ENCODE assay signal across 24 cellular contexts in the genomic region with DNA sequence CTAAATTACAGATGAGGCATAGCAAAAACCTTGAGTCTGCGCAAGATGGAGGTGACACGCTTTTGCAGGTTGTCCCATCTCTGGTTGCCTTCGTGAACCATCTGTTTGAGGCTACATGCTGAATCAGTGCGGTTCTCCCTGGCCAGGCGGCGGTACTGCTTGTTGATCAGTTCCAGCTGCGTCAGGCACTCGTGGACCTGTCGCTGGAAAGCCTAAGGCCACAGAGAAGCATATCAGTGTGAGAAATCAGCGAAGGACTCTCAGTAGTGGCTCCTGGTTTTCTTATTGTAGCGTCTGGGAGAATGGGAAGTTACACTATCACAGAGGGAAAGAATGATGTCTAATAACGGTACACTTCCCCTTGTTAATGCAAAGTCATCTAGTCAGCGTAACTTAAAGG.
DNase-seq lines count a peak whose midpoint lies in the region; ATAC-seq and TF ChIP-seq lines count a peak whose summit lies in the region.
"Had no signal": no experiment of that assay in that cellular context is flagged by ENCODE, and none has a peak within 500 bp of the region (broad histone marks: within the 10 kb centered on the region; RNA-seq: fewer than 3 reads in every experiment).

No MANE protein-coding gene starts in this region.

- H3K79me2 ChIP-seq in SK-N-SH (ENCODE audit: insufficient read depth), result no peaks in the 10 kb centered on the region

- H3K27ac ChIP-seq in CD4-positive, alpha-beta T cell (ENCODE audit: low read depth, low read length), result no peak overlapping the region
- H3K27ac ChIP-seq in SK-N-SH (ENCODE audit: low read depth in 2 of 2, low read length in 1 of 2) (no peak overlapping the region; a peak in 1 of 4 replicates), endodermal cell (ENCODE audit: low read depth, low read length) (no peak overlapping the region), right lobe of liver (no peak overlapping the region)
- H3K27ac ChIP-seq: body of pancreas, HL-60, Peyer's patch, prostate gland had no signal

- TF ChIP-seq CTCF in CD4-positive, alpha-beta T cell (IDR thresholded peaks at IDR 0.05), result no peak
- TF ChIP-seq CTCF in SK-N-SH (IDR thresholded peaks at IDR 0.05), result no peak
- no peak for TF ChIP-seq CTCF in nephron (IDR thresholded peaks at IDR 0.05; ENCODE audit: unreplicated experiment in 3 of 3)
- no peak for TF ChIP-seq CTCF in endodermal cell (conservative IDR thresholded peaks at IDR 0.05)
- no peak for TF ChIP-seq CTCF in right lobe of liver (IDR thresholded peaks at IDR 0.05)

- TF ChIP-seq RAD21 in SK-N-SH (IDR thresholded peaks at IDR 0.05; ENCODE audit: low read length), result no peak

- no peaks in the 10 kb centered on the region for H3K27me3 Mint-ChIP-seq in CD4-positive, alpha-beta T cell
- H3K27me3 Mint-ChIP-seq in dendritic cell treated with granulocyte-macrophage colony-stimulating factor and Interleukin-4, amounts not matched to agents 40 ng/mL and 50 ng/mL, for 4 days, result no peaks in the 10 kb centered on the region
- H3K27me3 Mint-ChIP-seq in nephron (ENCODE audit: low read depth) (no peaks in the 10 kb centered on the region), endodermal cell (ENCODE audit: insufficient read depth) (no peaks in the 10 kb centered on the region)
- H3K27me3 Mint-ChIP-seq: T-helper 17 cell had no signal

- peak overlapping the region; percentile 47 for H3K27ac Mint-ChIP-seq in CD4-positive, alpha-beta T cell
- no peak overlapping the region for H3K27ac Mint-ChIP-seq in dendritic cell treated with granulocyte-macrophage colony-stimulating factor and Interleukin-4, amounts not matched to agents 40 ng/mL and 50 ng/mL, for 4 days
- H3K27ac Mint-ChIP-seq in nephron (peak overlapping the region in 2 of 3 experiments; percentile 15 to 25), endodermal cell (no peak overlapping the region)
- H3K27ac Mint-ChIP-seq: activated naive CD4-positive, alpha-beta T cell treated with anti-CD3 and anti-CD28 coated beads, Interleukin-2, amount 50 U/mL, for 72 hours; T-helper 17 cell had no signal

- H3K4me3 ChIP-seq in SK-N-SH (ENCODE audit: low read depth in 2 of 2, low read length in 1 of 2) (no peak overlapping the region), endodermal cell (ENCODE audit: low read length) (no peak overlapping the region), right lobe of liver (no peak overlapping the region)
- H3K4me3 ChIP-seq: body of pancreas, gastrocnemius medialis, Peyer's patch, prostate gland had no signal

- H3K4me1 ChIP-seq in SK-N-SH (ENCODE audit: control insufficient read depth in 1 of 2, insufficient read depth in 2 of 2, low read depth in 1 of 2, low read length in 1 of 2) (peaks cover 0 to 7% of the 10 kb centered on the region in 2 experiments; a peak in 1 of 4 replicates), endodermal cell (ENCODE audit: control insufficient read depth, insufficient read depth, low read length) (no peaks in the 10 kb centered on the region), right lobe of liver (no peaks in the 10 kb centered on the region)
- H3K4me1 ChIP-seq: body of pancreas, Peyer's patch, prostate gland had no signal

- WGBS in SK-N-SH (ENCODE audit: low lambda C conversion rate), result 75% methylated on average over 13 of the region's 13 CpGs
- 94 to 97% methylated on average over 10 to 12 of the region's 13 CpGs for WGBS in endodermal cell (ENCODE audit: insufficient coverage in 1 of 2, insufficient read length in 1 of 2), 2 experiments
- 70% methylated on average over 8 of the region's 13 CpGs for WGBS in right lobe of liver (ENCODE audit: insufficient coverage, low coverage, low lambda C conversion rate, missing lambda C conversion rate)

- H3K36me3 Mint-ChIP-seq in CD4-positive, alpha-beta T cell (ENCODE audit: low read depth), result peaks cover 96% of the 10 kb centered on the region
- peaks cover 75% of the 10 kb centered on the region for H3K36me3 Mint-ChIP-seq in dendritic cell treated with granulocyte-macrophage colony-stimulating factor and Interleukin-4, amounts not matched to agents 40 ng/mL and 50 ng/mL, for 4 days (ENCODE audit: low read depth)
- H3K36me3 Mint-ChIP-seq in nephron (ENCODE audit: low read depth) (peaks cover 61% of the 10 kb centered on the region), endodermal cell (ENCODE audit: low read depth) (no peaks in the 10 kb centered on the region)

- no peak overlapping the region for H3K4me2 ChIP-seq in SK-N-SH

- no peaks in the 10 kb centered on the region for H3K4me1 Mint-ChIP-seq in CD4-positive, alpha-beta T cell (ENCODE audit: low read depth)
- peaks cover 8% of the 10 kb centered on the region for H3K4me1 Mint-ChIP-seq in dendritic cell treated with granulocyte-macrophage colony-stimulating factor and Interleukin-4, amounts not matched to agents 40 ng/mL and 50 ng/mL, for 4 days (ENCODE audit: low read depth)
- H3K4me1 Mint-ChIP-seq in nephron (peaks cover 11% of the 10 kb centered on the region), endodermal cell (no peaks in the 10 kb centered on the region)

- no peaks in the 10 kb centered on the region for H3K9me3 ChIP-seq in CD4-positive, alpha-beta T cell (ENCODE audit: control insufficient read depth, low read length)
- H3K9me3 ChIP-seq in SK-N-SH (no peaks in the 10 kb centered on the region), endodermal cell (ENCODE audit: control insufficient read depth, low read length) (no peaks in the 10 kb centered on the region), right lobe of liver (no peaks in the 10 kb centered on the region)
- H3K9me3 ChIP-seq: body of pancreas, gastrocnemius medialis, Peyer's patch, prostate gland had no signal

- POLR2A ChIA-PET in CD4-positive, alpha-beta T cell (lab: Charles Lee), result interaction anchor here (2.3 kb wide), 1 partner anchor 15 kb away, joined by 13 read pairs; no protein-coding TSS in a partner anchor
- POLR2A ChIA-PET in SK-N-SH (lab: Yijun Ruan, JAX), result no interaction called here

- H4K20me1 ChIP-seq in SK-N-SH (ENCODE audit: insufficient read depth), result peaks cover 4% of the 10 kb centered on the region

- no peaks in the 10 kb centered on the region for H3K9me3 Mint-ChIP-seq in CD4-positive, alpha-beta T cell
- no peaks in the 10 kb centered on the region for H3K9me3 Mint-ChIP-seq in dendritic cell treated with granulocyte-macrophage colony-stimulating factor and Interleukin-4, amounts not matched to agents 40 ng/mL and 50 ng/mL, for 4 days
- H3K9me3 Mint-ChIP-seq in nephron (no peaks in the 10 kb centered on the region), endodermal cell (no peaks in the 10 kb centered on the region)
- H3K9me3 Mint-ChIP-seq: activated naive CD4-positive, alpha-beta T cell treated with anti-CD3 and anti-CD28 coated beads, Interleukin-2, amount 50 U/mL, for 72 hours had no signal

- H3K9ac ChIP-seq in SK-N-SH (no peak overlapping the region), endodermal cell (ENCODE audit: extremely low read depth, low read length, poor library complexity, severe bottlenecking) (no peak overlapping the region)

- H2AFZ ChIP-seq in SK-N-SH (ENCODE audit: low read depth), result no peak overlapping the region

- H3K27me3 ChIP-seq in CD4-positive, alpha-beta T cell (ENCODE audit: control insufficient read depth, insufficient read depth, low read length), result no peaks in the 10 kb centered on the region
- H3K27me3 ChIP-seq in SK-N-SH (ENCODE audit: insufficient read depth) (no peaks in the 10 kb centered on the region), endodermal cell (ENCODE audit: control insufficient read depth, insufficient read depth, low read length, poor library complexity, severe bottlenecking) (no peaks in the 10 kb centered on the region), right lobe of liver (no peaks in the 10 kb centered on the region)
- H3K27me3 ChIP-seq: body of pancreas, gastrocnemius medialis, Peyer's patch had no signal

- ATAC-seq in CD4-positive, alpha-beta T cell (ENCODE audit: poor library complexity), result no peak
- no peak for ATAC-seq in HG03196 (IDR thresholded peaks at IDR 0.05; ENCODE audit: unreplicated experiment)
- no peak for ATAC-seq in HG03460 (IDR thresholded peaks at IDR 0.05; ENCODE audit: unreplicated experiment)
- no peak for ATAC-seq in right lobe of liver
- ATAC-seq: activated naive CD4-positive, alpha-beta T cell treated with anti-CD3 and anti-CD28 coated beads, Interleukin-2, amount 50 U/mL, for 72 hours; body of pancreas; gastrocnemius medialis; T-helper 17 cell had no signal

- TF ChIP-seq EP300 in SK-N-SH (IDR thresholded peaks at IDR 0.05; ENCODE audit: borderline replicate concordance in 1 of 2, low read depth in 1 of 2, low read length in 1 of 2), result no peak; a peak in 1 of 4 replicates

- H3K4me3 Mint-ChIP-seq in CD4-positive, alpha-beta T cell, result no peak overlapping the region
- H3K4me3 Mint-ChIP-seq in dendritic cell treated with granulocyte-macrophage colony-stimulating factor and Interleukin-4, amounts not matched to agents 40 ng/mL and 50 ng/mL, for 4 days, result peak overlapping the region; percentile 53
- H3K4me3 Mint-ChIP-seq in nephron, result no peak overlapping the region
- no peak overlapping the region for H3K4me3 Mint-ChIP-seq in endodermal cell
- H3K4me3 Mint-ChIP-seq: T-helper 17 cell had no signal

- peaks cover 23% of the 10 kb centered on the region for H3F3A ChIP-seq in SK-N-SH (replicated peaks; ENCODE audit: insufficient read depth)

- intact Hi-C loops in CD4-positive, alpha-beta T cell (cut with DNase I, micrococcal nuclease), result no loop called here
- intact Hi-C loops in dendritic cell treated with granulocyte-macrophage colony-stimulating factor and Interleukin-4, amounts not matched to agents 40 ng/mL and 50 ng/mL, for 4 days (cut with micrococcal nuclease), result no loop called here
- intact Hi-C loops in right lobe of liver (cut with DNase I), result no loop called here

- TF ChIP-seq POLR2A in right lobe of liver (IDR thresholded peaks at IDR 0.05), result no peak

- no peaks in the 10 kb centered on the region for H3K9me2 ChIP-seq in SK-N-SH

- H3K36me3 ChIP-seq in SK-N-SH (replicated peaks in 1 of 2; ENCODE audit: control insufficient read depth in 1 of 2, insufficient read depth in 2 of 2, low read length in 1 of 2), result peaks cover 67 to 75% of the 10 kb centered on the region in 2 experiments
- peaks cover 5% of the 10 kb centered on the region for H3K36me3 ChIP-seq in endodermal cell (ENCODE audit: control insufficient read depth, insufficient read depth, low read length)
- peaks cover 0 to 70% (median 43%) of the 10 kb centered on the region in 4 donors for H3K36me3 ChIP-seq in right lobe of liver

- CTCF ChIA-PET in CD4-positive, alpha-beta T cell (lab: Charles Lee), result no interaction called here
- CTCF ChIA-PET in SK-N-SH (lab: Yijun Ruan, JAX), result no interaction called here

- no peak for DNase-seq in CD4-positive, alpha-beta T cell
- peak; percentile 55 for DNase-seq in SK-N-SH
- DNase-seq in endodermal cell, result no peak
- no peak for DNase-seq in right lobe of liver
- DNase-seq: activated CD4-positive, alpha-beta T cell treated with anti-CD3 and anti-CD28 coated beads, Interleukin-2, amount 50 U/mL, for 4 hours; body of pancreas; effector memory CD4-positive, alpha-beta T cell; gastrocnemius medialis; GOT3; hypothalamus; NCI-H1694; NCI-H2171; NCI-H524; Peyer's patch; SIG-M5; T-helper 17 cell; trophoblast cell had no signal

TF ChIP-seq in SK-N-SH, 30 proteins besides CTCF, POLR2A, EP300 and RAD21:
- TF ChIP-seq GATA2 (CRISPR knock-in tag; IDR thresholded peaks at IDR 0.05), result peak; percentile 84
- TF ChIP-seq CHD2 (IDR thresholded peaks at IDR 0.05; ENCODE audit: low read length, partially characterized antibody), result no peak

Comparison
In these comparisons a context has a peak if more than half of its experiments do, and no peak if none do; other contexts are left out.
1. H3K27ac Mint-ChIP-seq: peak in CD4-positive, alpha-beta T cell (single experiment) and nephron (2 of 3); none in dendritic cell treated with granulocyte-macrophage colony-stimulating factor and Interleukin-4, amounts not matched to agents 40 ng/mL and 50 ng/mL, for 4 days (single experiment) and endodermal cell (single experiment).